7 cellular contexts compared by ENCODE assay signal in genomic region chr21:41552254-41552653, GRCh38. TPM values are rescaled to one million over a fixed set of nuclear protein-coding genes. Genes with fewer than 3 reads are reported as not detected.
"Had no signal": no experiment of that assay in that cellular context is flagged by ENCODE, and none has a peak within 500 bp of the region (broad histone marks: within the 10 kb centered on the region; RNA-seq: fewer than 3 reads in every experiment).

No MANE protein-coding gene starts in this region.

- H3K9ac ChIP-seq: KMS-11 had no signal

- H3K4me2 ChIP-seq: GM23338, KMS-11 had no signal

- H3K4me1 Mint-ChIP-seq: GM23338 had no signal

- DNase-seq: H9, HCEC 1CT, HFFc6, Karpas-422, KBM-7 had no signal

- H2AFZ ChIP-seq: GM23338 had no signal

- H3K27ac ChIP-seq: KMS-11 had no signal

- H3K4me3 Mint-ChIP-seq: GM23338, H9, HFFc6 had no signal

- H3K27ac Mint-ChIP-seq: GM23338, H9, HFFc6 had no signal

- ATAC-seq: GM23338 had no signal

- H3K9me3 Mint-ChIP-seq: GM23338, H9, HFFc6 had no signal

- H3K4me3 ChIP-seq: GM23338 had no signal

RNA-seq across cellular contexts. Expression of gene TMPRSS2, which starts 44.3 kb away (rescaled TPM):
- total RNA-seq: HFFc6 had no signal
